ENCODE assay signal across 8 cellular contexts in the genomic region with DNA sequence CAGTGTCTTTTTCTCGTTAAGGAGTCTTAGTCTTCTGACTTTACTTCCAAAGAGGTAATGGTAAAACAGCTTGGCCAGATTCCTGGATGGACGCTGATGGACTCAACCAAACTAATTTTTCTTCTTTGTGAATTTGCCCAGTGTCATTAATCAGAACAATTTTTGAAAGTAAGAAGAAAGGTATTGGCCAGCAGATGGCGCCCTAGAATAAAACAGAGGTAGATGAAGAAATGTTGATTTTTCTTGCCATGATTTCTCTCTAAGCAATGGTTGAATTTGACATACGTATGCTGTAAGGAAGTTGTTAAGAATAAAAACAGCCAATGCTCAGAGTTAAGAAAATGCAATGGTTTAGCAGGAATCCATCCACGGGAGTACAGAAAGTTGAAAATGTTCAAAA.
DNase-seq lines count a peak whose midpoint lies in the region; ATAC-seq, FAIRE-seq and TF ChIP-seq lines count a peak whose summit lies in the region.

No MANE protein-coding gene starts in this region.

- H3K36me3 ChIP-seq in MM.1S (replicated peaks; ENCODE audit: insufficient read depth, low read length) (no peaks in the 10 kb centered on the region), SJCRH30 (no peaks in the 10 kb centered on the region), HepG2 (replicated peaks in 1 of 2; ENCODE audit: control insufficient read depth in 1 of 2, insufficient read depth in 2 of 2, low read length in 2 of 2) (no peaks in the 10 kb centered on the region)

- WGBS in HepG2 (ENCODE audit: low lambda C conversion rate), result under 1% methylated on average over 5 of the region's 5 CpGs

- no peaks in the 10 kb centered on the region for H3K9me2 ChIP-seq in MM.1S (replicated peaks; ENCODE audit: insufficient read depth, low read length)

- no peaks in the 10 kb centered on the region for H3K4me1 ChIP-seq in MM.1S (ENCODE audit: low read length)
- no peaks in the 10 kb centered on the region for H3K4me1 ChIP-seq in SJCRH30
- H3K4me1 ChIP-seq in HepG2 (ENCODE audit: insufficient read depth, low read length), result no peaks in the 10 kb centered on the region

- ATAC-seq in HepG2 (no peak), GM18907 (IDR thresholded peaks at IDR 0.05; ENCODE audit: unreplicated experiment) (no peak), GM19455 (IDR thresholded peaks at IDR 0.05; ENCODE audit: unreplicated experiment) (no peak)

- no peak overlapping the region for H2AFZ ChIP-seq in MM.1S (ENCODE audit: low read length)
- no peak overlapping the region for H2AFZ ChIP-seq in HepG2 (ENCODE audit: low read length)

- H3K9ac ChIP-seq in MM.1S (ENCODE audit: low read length) (no peak overlapping the region), HepG2 (ENCODE audit: insufficient read depth, low read depth, low read length) (no peak overlapping the region)

- H3K27ac ChIP-seq in MM.1S (ENCODE audit: low read length) (no peak overlapping the region), SJCRH30 (no peak overlapping the region), HepG2 (ENCODE audit: extremely low read length, insufficient read depth, low read length) (no peak overlapping the region)

- H4K20me1 ChIP-seq in MM.1S (ENCODE audit: insufficient read depth, low read length), result no peaks in the 10 kb centered on the region
- H4K20me1 ChIP-seq in HepG2 (ENCODE audit: insufficient read depth, low read length), result no peaks in the 10 kb centered on the region

- no peak for TF ChIP-seq POLR2A in HepG2 (IDR thresholded peaks at IDR 0.05; ENCODE audit: insufficient read depth in 1 of 2, low read depth in 2 of 2, low read length in 2 of 2)

- intact Hi-C loops in HepG2 (cut with micrococcal nuclease; ENCODE audit: unreplicated experiment), result loop anchor here (2.0 kb wide), 1 partner anchor 728 kb away; no protein-coding TSS in a partner anchor

- no peak for TF ChIP-seq RAD21 in HepG2 (CRISPR knock-in tag; IDR thresholded peaks at IDR 0.05)

- DNase-seq in Daoy (ENCODE audit: low read depth) (peak; percentile 47), MM.1S (peak; percentile 67), SJCRH30 (peak; percentile 57 to 87), astrocyte of the spinal cord (ENCODE audit: low read depth, low spot score) (peak; percentile 34), HepG2 (ENCODE audit: low spot score) (peak; percentile 35)
- peak; percentile 16 for DNase-seq in stimulated activated CD8-positive, alpha-beta memory T cell treated with anti-CD3 and anti-CD28 coated beads, Interleukin-15, amount 100 ng/mL, for 24 hours (ENCODE audit: low read depth)

- H3K27me3 ChIP-seq in MM.1S (replicated peaks; ENCODE audit: insufficient read depth, low read length) (no peaks in the 10 kb centered on the region), SJCRH30 (no peaks in the 10 kb centered on the region), HepG2 (ENCODE audit: control insufficient read depth in 1 of 2, insufficient read depth in 2 of 2, low read length in 2 of 2) (peaks cover 0 to 7% of the 10 kb centered on the region in 2 experiments; a peak in 1 of 5 replicates)

- no peak for FAIRE-seq in HepG2 (lab: Jason Lieb, UNC)

- no TSS peak for BruUV-seq in HepG2 (replicated peaks; lab: Mats Ljungman, UMichigan)

- POLR2A ChIA-PET in HepG2 (lab: Yijun Ruan, JAX), result no interaction called here

- H3K79me2 ChIP-seq in MM.1S (ENCODE audit: low read length), result no peaks in the 10 kb centered on the region
- no peaks in the 10 kb centered on the region for H3K79me2 ChIP-seq in HepG2 (ENCODE audit: insufficient read depth, low read length)

- CTCF ChIA-PET in HepG2 (lab: Yijun Ruan, JAX; ENCODE audit: low intra/inter-chr PET ratio, low total read pairs), result interaction anchor here (0.7 to 3.2 kb wide), 4 partner anchors 77 to 728 kb away, joined by 3 to 22 read pairs (median 11); no protein-coding TSS in a partner anchor

- in situ Hi-C loops in astrocyte of the spinal cord (cut with HindIII; ENCODE audit: low sequenced_read_pairs), result no loop called here
- in situ Hi-C loops in HepG2 (cut with HindIII; ENCODE audit: extremely low pct_ligation_motif_present, low pct_unique_long_range_greater_than_20kb), result loop anchor here (5.0 to 25.0 kb wide), 3 partner anchors 75 to 732 kb away; no protein-coding TSS in a partner anchor

- H3K4me2 ChIP-seq in MM.1S (ENCODE audit: low read depth, low read length) (no peak overlapping the region), HepG2 (ENCODE audit: low read depth, low read length) (no peak overlapping the region)

- H3F3A ChIP-seq in MM.1S (ENCODE audit: insufficient read depth, low read length), result no peaks in the 10 kb centered on the region

- peak; percentile 72 for TF ChIP-seq CTCF in MM.1S (IDR thresholded peaks at IDR 0.05; ENCODE audit: low read length)
- TF ChIP-seq CTCF in astrocyte of the spinal cord (IDR thresholded peaks at IDR 0.05; ENCODE audit: low read depth, low read length), result peak; percentile 39
- peak; percentile 53 for TF ChIP-seq CTCF in HepG2 (CRISPR knock-in tag; IDR thresholded peaks at IDR 0.05)

- TF ChIP-seq EP300 in HepG2 (IDR thresholded peaks at IDR 0.05; ENCODE audit: low read depth in 2 of 2, low read length in 2 of 2), result no peak
- no peak for TF ChIP-seq EP300 in HepG2 (CRISPR knock-in tag; IDR thresholded peaks at IDR 0.05; ENCODE audit: borderline replicate concordance)

- no peak overlapping the region for H3K4me3 ChIP-seq in MM.1S (ENCODE audit: low read length)
- no peak overlapping the region for H3K4me3 ChIP-seq in SJCRH30
- H3K4me3 ChIP-seq in astrocyte of the spinal cord (ENCODE audit: low read depth, low read length), result no peak overlapping the region
- no peak overlapping the region for H3K4me3 ChIP-seq in HepG2 (replicated peaks in 1 of 3; ENCODE audit: insufficient read depth in 1 of 3, low read depth in 2 of 3, low read length in 3 of 3)

- H3K9me3 ChIP-seq in MM.1S (replicated peaks; ENCODE audit: insufficient read depth, low read length) (no peaks in the 10 kb centered on the region), SJCRH30 (replicated peaks) (peaks cover 4% of the 10 kb centered on the region; the same call in 1 of the 2 replicates), HepG2 (ENCODE audit: low read length) (no peaks in the 10 kb centered on the region)

TF ChIP-seq in HepG2, 621 proteins besides CTCF, POLR2A, EP300 and RAD21:
- TF ChIP-seq HHEX (CRISPR knock-in tag; IDR thresholded peaks at IDR 0.05) (no peak), STAG1 (CRISPR knock-in tag; IDR thresholded peaks at IDR 0.05) (peak; percentile 46), NPAS2 (CRISPR knock-in tag; IDR thresholded peaks at IDR 0.05; ENCODE audit: borderline replicate concordance) (no peak), SMC3 (IDR thresholded peaks at IDR 0.05; ENCODE audit: low read length) (peak; percentile 61), SRY (CRISPR knock-in tag; IDR thresholded peaks at IDR 0.05) (no peak)

Comparison
In these comparisons a context has a peak if more than half of its experiments do, and no peak if none do; other contexts are left out.
1. DNase-seq: peak in every context shown above with its lines; median percentile 72 in SJCRH30; 67 in MM.1S; 47 in Daoy; 35 in HepG2; 34 in astrocyte of the spinal cord; 16 in stimulated activated CD8-positive, alpha-beta memory T cell treated with anti-CD3 and anti-CD28 coated beads, Interleukin-15, amount 100 ng/mL, for 24 hours.